ENCODE assay signal across 3 cellular contexts in the genomic region with DNA sequence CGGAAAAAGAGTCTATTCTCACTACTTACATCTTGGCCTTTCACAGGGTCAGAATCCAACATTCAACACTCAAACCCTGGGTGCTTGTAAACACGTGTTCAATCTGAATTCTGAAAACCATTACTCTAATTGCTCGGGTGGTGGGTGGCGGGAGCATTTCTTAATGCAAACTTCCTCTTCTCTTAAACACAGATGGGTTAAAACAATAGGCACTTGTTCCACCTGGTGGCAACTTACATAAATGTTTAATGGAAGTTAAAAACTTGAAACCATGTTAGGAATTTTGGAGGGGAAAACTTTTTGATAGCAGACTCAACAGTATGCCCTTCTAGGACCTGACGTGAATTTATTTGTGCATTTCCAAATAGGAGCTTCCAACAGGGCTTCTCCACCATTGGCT.
TF ChIP-seq lines count a peak whose summit lies in the region.

No MANE protein-coding gene starts in this region.

TF ChIP-seq in A549, 52 proteins besides CTCF, POLR2A, EP300 and RAD21:
- TF ChIP-seq HDAC2 (IDR thresholded peaks at IDR 0.05) (no peak), EHF (CRISPR knock-in tag; IDR thresholded peaks at IDR 0.05) (no peak), SMC3 (IDR thresholded peaks at IDR 0.05) (peak; percentile 65), ZNF302 (CRISPR knock-in tag; IDR thresholded peaks at IDR 0.05) (no peak), CHD4 (IDR thresholded peaks at IDR 0.05; ENCODE audit: borderline replicate concordance) (no peak)
TF ChIP-seq in A549: peak in this region for 1.

TF ChIP-seq in GM12891, 5 proteins besides CTCF, POLR2A, EP300 and RAD21:
- TF ChIP-seq TAF1 (IDR thresholded peaks at IDR 0.05; ENCODE audit: low read depth, low read length) (no peak), SPI1 (IDR thresholded peaks at IDR 0.05; ENCODE audit: low read depth, low read length) (no peak), POLR2AphosphoS5 (IDR thresholded peaks at IDR 0.05; ENCODE audit: low read depth, low read length) (no peak), PAX5 (IDR thresholded peaks at IDR 0.05; ENCODE audit: insufficient read depth, low read length, severe bottlenecking) (no peak), POU2F2 (IDR thresholded peaks at IDR 0.05; ENCODE audit: low read depth, low read length) (no peak)

TF ChIP-seq in H1, 55 proteins besides CTCF, POLR2A, EP300 and RAD21:
- TF ChIP-seq SP1 (IDR thresholded peaks at IDR 0.05; ENCODE audit: low read depth, low read length) (no peak), CHD1 (IDR thresholded peaks at IDR 0.05; ENCODE audit: low read depth, low read length) (no peak)
